1 cellular context compared by ENCODE assay signal in the genomic region with DNA sequence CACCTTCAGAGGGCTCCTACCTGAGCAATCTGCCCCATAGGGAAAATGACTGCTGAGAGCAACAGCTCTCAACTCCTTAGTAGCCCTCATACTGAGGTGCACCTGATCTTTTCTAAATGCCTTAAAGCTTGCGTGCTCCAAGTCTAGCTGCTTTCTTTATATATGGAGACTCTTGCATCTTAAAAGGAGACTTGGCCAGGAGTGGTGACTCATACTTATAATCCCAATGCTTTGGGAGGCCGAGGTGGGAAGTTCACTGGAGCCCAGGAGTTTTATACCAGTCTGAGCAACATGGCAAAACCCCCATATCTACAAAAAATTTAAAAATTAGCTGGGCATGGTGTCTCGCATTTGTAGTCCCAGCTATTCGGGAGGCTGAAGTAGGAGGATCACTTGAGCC.
TF ChIP-seq lines count a peak whose summit lies in the region.

No MANE protein-coding gene starts in this region.

TF ChIP-seq in GM23338, 12 proteins besides CTCF, POLR2A, EP300 and RAD21 (continued from another document):
- TF ChIP-seq, protein P1, sequence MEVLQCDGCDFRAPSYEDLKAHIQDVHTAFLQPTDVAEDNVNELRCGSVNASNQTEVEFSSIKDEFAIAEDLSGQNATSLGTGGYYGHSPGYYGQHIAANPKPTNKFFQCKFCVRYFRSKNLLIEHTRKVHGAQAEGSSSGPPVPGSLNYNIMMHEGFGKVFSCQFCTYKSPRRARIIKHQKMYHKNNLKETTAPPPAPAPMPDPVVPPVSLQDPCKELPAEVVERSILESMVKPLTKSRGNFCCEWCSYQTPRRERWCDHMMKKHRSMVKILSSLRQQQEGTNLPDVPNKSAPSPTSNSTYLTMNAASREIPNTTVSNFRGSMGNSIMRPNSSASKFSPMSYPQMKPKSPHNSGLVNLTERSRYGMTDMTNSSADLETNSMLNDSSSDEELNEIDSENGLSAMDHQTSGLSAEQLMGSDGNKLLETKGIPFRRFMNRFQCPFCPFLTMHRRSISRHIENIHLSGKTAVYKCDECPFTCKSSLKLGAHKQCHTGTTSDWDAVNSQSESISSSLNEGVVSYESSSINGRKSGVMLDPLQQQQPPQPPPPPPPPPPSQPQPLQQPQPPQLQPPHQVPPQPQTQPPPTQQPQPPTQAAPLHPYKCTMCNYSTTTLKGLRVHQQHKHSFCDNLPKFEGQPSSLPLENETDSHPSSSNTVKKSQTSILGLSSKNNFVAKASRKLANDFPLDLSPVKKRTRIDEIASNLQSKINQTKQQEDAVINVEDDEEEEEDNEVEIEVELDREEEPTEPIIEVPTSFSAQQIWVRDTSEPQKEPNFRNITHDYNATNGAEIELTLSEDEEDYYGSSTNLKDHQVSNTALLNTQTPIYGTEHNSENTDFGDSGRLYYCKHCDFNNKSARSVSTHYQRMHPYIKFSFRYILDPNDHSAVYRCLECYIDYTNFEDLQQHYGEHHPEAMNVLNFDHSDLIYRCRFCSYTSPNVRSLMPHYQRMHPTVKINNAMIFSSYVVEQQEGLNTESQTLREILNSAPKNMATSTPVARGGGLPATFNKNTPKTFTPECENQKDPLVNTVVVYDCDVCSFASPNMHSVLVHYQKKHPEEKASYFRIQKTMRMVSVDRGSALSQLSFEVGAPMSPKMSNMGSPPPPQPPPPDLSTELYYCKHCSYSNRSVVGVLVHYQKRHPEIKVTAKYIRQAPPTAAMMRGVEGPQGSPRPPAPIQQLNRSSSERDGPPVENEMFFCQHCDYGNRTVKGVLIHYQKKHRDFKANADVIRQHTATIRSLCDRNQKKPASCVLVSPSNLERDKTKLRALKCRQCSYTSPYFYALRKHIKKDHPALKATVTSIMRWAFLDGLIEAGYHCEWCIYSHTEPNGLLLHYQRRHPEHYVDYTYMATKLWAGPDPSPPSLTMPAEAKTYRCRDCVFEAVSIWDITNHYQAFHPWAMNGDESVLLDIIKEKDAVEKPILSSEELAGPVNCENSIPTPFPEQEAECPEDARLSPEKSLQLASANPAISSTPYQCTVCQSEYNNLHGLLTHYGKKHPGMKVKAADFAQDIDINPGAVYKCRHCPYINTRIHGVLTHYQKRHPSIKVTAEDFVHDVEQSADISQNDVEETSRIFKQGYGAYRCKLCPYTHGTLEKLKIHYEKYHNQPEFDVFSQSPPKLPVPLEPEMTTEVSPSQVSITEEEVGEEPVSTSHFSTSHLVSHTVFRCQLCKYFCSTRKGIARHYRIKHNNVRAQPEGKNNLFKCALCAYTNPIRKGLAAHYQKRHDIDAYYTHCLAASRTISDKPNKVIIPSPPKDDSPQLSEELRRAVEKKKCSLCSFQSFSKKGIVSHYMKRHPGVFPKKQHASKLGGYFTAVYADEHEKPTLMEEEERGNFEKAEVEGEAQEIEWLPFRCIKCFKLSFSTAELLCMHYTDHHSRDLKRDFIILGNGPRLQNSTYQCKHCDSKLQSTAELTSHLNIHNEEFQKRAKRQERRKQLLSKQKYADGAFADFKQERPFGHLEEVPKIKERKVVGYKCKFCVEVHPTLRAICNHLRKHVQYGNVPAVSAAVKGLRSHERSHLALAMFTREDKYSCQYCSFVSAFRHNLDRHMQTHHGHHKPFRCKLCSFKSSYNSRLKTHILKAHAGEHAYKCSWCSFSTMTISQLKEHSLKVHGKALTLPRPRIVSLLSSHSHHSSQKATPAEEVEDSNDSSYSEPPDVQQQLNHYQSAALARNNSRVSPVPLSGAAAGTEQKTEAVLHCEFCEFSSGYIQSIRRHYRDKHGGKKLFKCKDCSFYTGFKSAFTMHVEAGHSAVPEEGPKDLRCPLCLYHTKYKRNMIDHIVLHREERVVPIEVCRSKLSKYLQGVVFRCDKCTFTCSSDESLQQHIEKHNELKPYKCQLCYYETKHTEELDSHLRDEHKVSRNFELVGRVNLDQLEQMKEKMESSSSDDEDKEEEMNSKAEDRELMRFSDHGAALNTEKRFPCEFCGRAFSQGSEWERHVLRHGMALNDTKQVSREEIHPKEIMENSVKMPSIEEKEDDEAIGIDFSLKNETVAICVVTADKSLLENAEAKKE (CRISPR knock-in tag; IDR thresholded peaks at IDR 0.05) = no peak
